In the genomic region with DNA sequence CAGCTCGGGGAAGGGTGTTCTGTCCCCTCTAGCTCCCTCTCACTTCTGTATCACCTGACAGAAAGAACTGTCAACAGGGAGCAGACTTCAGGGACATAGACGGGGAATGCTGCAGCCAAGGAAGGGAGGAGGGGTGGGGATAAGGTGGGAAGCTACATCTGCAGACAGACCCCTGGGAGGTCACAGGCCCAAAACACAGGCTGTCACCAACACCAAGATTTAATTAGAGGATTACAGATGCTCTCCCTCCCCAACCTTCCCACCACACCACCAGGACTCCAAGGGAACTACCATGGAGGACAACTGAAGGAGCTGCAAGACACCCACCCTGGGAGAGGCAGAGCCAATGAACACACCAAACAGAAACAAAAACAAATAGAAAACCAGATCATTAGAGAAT, we compare ENCODE assay signal across 19 cellular contexts.
DNase-seq lines count a peak whose midpoint lies in the region; ATAC-seq and TF ChIP-seq lines count a peak whose summit lies in the region.
"Had no signal": no experiment of that assay in that cellular context is flagged by ENCODE, and none has a peak within 500 bp of the region (broad histone marks: within the 10 kb centered on the region; RNA-seq: fewer than 3 reads in every experiment).

No MANE protein-coding gene starts in this region.

- no peaks in the 10 kb centered on the region for H3K9me3 ChIP-seq in osteoblast (ENCODE audit: low read depth, low read length)
- H3K9me3 ChIP-seq in CD4-positive, alpha-beta T cell (ENCODE audit: control insufficient read depth, low read length) = peaks cover 3% of the 10 kb centered on the region
- H3K9me3 ChIP-seq: BLaER1 had no signal

- POLR2A ChIA-PET in CD4-positive, alpha-beta T cell (lab: Charles Lee) = no interaction called here

- H3K79me2 ChIP-seq in osteoblast (ENCODE audit: insufficient read depth, low read length) = no peaks in the 10 kb centered on the region

- H3K27ac Mint-ChIP-seq in glutamatergic neuron (ENCODE audit: unreplicated experiment) = peak overlapping the region; percentile 16
- no peak overlapping the region for H3K27ac Mint-ChIP-seq in CD4-positive, alpha-beta T cell
- H3K27ac Mint-ChIP-seq: B cell; CD4-positive, CD25-positive, alpha-beta regulatory T cell; H9 had no signal

- ATAC-seq in GM18868 (IDR thresholded peaks at IDR 0.05; ENCODE audit: unreplicated experiment) (no peak), HG02840 (IDR thresholded peaks at IDR 0.05; ENCODE audit: low FRiP score, unreplicated experiment) (no peak)
- ATAC-seq in CD4-positive, alpha-beta T cell (ENCODE audit: poor library complexity) = no peak
- ATAC-seq: HCT116 had no signal

- no peaks in the 10 kb centered on the region for H3K4me1 ChIP-seq in osteoblast (ENCODE audit: insufficient read depth, low read length)

- DNase-seq in ELF-1 (ENCODE audit: low read depth, low spot score) (peak; percentile 3), NCI-H82 (lab: John Stamatoyannopoulos, UW) (peak; percentile 81), glutamatergic neuron (no peak), osteoblast (ENCODE audit: insufficient read length, low spot score, missing footprints) (peak; percentile 51)
- no peak for DNase-seq in CD4-positive, alpha-beta T cell
- DNase-seq: CD4-positive, CD25-positive, alpha-beta regulatory T cell; CD8-positive, alpha-beta memory T cell; DMS 273 treated with DMSO at 0.1 percent for 48 hours; DMS79; EL; GF-D8; H9 had no signal

- no peaks in the 10 kb centered on the region for H3K9me3 Mint-ChIP-seq in glutamatergic neuron (ENCODE audit: unreplicated experiment)
- H3K9me3 Mint-ChIP-seq in CD4-positive, alpha-beta T cell = peaks cover 4% of the 10 kb centered on the region

- no peaks in the 10 kb centered on the region for H4K20me1 ChIP-seq in osteoblast (ENCODE audit: insufficient read depth, low read length)
- H4K20me1 ChIP-seq: BLaER1 had no signal

- H3K4me2 ChIP-seq in osteoblast (ENCODE audit: insufficient read depth, low read length) = no peak overlapping the region
- H3K4me2 ChIP-seq: BLaER1 had no signal

- peaks cover 2% of the 10 kb centered on the region for H3K36me3 Mint-ChIP-seq in glutamatergic neuron (ENCODE audit: unreplicated experiment)
- no peaks in the 10 kb centered on the region for H3K36me3 Mint-ChIP-seq in CD4-positive, alpha-beta T cell (ENCODE audit: low read depth)
- H3K36me3 Mint-ChIP-seq: CD4-positive, CD25-positive, alpha-beta regulatory T cell; CD8-positive, alpha-beta memory T cell had no signal

- CTCF ChIA-PET in CD4-positive, alpha-beta T cell (lab: Charles Lee) = no interaction called here

- peaks cover 16% of the 10 kb centered on the region for H3K4me1 Mint-ChIP-seq in glutamatergic neuron (ENCODE audit: low read depth, unreplicated experiment)
- H3K4me1 Mint-ChIP-seq in CD4-positive, alpha-beta T cell (ENCODE audit: low read depth) = no peaks in the 10 kb centered on the region
- H3K4me1 Mint-ChIP-seq: B cell; CD4-positive, CD25-positive, alpha-beta regulatory T cell; CD8-positive, alpha-beta memory T cell had no signal

- no peak overlapping the region for H3K4me3 ChIP-seq in osteoblast (ENCODE audit: insufficient read depth, low read length)
- H3K4me3 ChIP-seq: BLaER1 had no signal

- intact Hi-C loops in CD4-positive, alpha-beta T cell (cut with DNase I, micrococcal nuclease) = no loop called here

- H2AFZ ChIP-seq in osteoblast (ENCODE audit: low read length) = no peak overlapping the region

- no peaks in the 10 kb centered on the region for H3K36me3 ChIP-seq in osteoblast (ENCODE audit: insufficient read depth, low read length)
- H3K36me3 ChIP-seq: BLaER1 had no signal

- no peaks in the 10 kb centered on the region for H3K27me3 ChIP-seq in osteoblast (ENCODE audit: insufficient read depth, low read length)
- no peaks in the 10 kb centered on the region for H3K27me3 ChIP-seq in CD4-positive, alpha-beta T cell (ENCODE audit: control insufficient read depth, insufficient read depth, low read length)
- H3K27me3 ChIP-seq: BLaER1 had no signal

- H3K4me3 Mint-ChIP-seq in glutamatergic neuron (ENCODE audit: unreplicated experiment) = no peak overlapping the region
- H3K4me3 Mint-ChIP-seq in CD4-positive, alpha-beta T cell = no peak overlapping the region
- H3K4me3 Mint-ChIP-seq: B cell; CD4-positive, CD25-positive, alpha-beta regulatory T cell; CD8-positive, alpha-beta memory T cell; H9 had no signal

- TF ChIP-seq CTCF in glutamatergic neuron (IDR thresholded peaks at IDR 0.05; ENCODE audit: partially characterized antibody, unreplicated experiment) (no peak), osteoblast (IDR thresholded peaks at IDR 0.05; ENCODE audit: extremely low read depth, low read depth, low read length) (no peak)
- no peak for TF ChIP-seq CTCF in CD4-positive, alpha-beta T cell (IDR thresholded peaks at IDR 0.05)

- H3K27ac ChIP-seq in osteoblast (ENCODE audit: low read depth, low read length) = no peak overlapping the region
- no peak overlapping the region for H3K27ac ChIP-seq in CD4-positive, alpha-beta T cell (ENCODE audit: low read depth, low read length)
- H3K27ac ChIP-seq: 22Rv1, BLaER1, C4-2B had no signal

- peaks cover 2% of the 10 kb centered on the region for H3K27me3 Mint-ChIP-seq in glutamatergic neuron (ENCODE audit: unreplicated experiment)
- no peaks in the 10 kb centered on the region for H3K27me3 Mint-ChIP-seq in CD4-positive, alpha-beta T cell
- H3K27me3 Mint-ChIP-seq: B cell; CD4-positive, CD25-positive, alpha-beta regulatory T cell; CD8-positive, alpha-beta memory T cell had no signal

Comparison
In these comparisons a context has a peak if more than half of its experiments do, and no peak if none do; other contexts are left out.
1. DNase-seq: peak in ELF-1 (single experiment), NCI-H82 (single experiment) and osteoblast (single experiment); none in glutamatergic neuron (single experiment) and CD4-positive, alpha-beta T cell (0 of 10).